Comparison of ENCODE assay signal across 8 cellular contexts in genomic region chr9:35814841-35815543, GRCh38. TPM values are rescaled to one million over a fixed set of nuclear protein-coding genes. Genes with fewer than 3 reads are reported as not detected.
DNase-seq lines count a peak whose midpoint lies in the region; ATAC-seq and TF ChIP-seq lines count a peak whose summit lies in the region.

HINT2 (minus strand) TSS chr9:35815042; CDS start chr9:35814979, 63 bp downstream.

- peak within 1 kb of the TSS; percentile 95 for H3K27ac Mint-ChIP-seq in T-helper 2 cell treated with Interferon-gamma antibody and Interleukin-4, amounts not matched to agents 5 μg/mL and 100 μg/mL, for 36 hours

- peak; percentile 91 to 95 for TF ChIP-seq POLR2A in uterus (IDR thresholded peaks at IDR 0.05)

- H3K4me1 ChIP-seq in ascending aorta (peaks cover 8 to 27% of the 10 kb centered on the region in 2 donors), right atrium auricular region (peaks cover 0 to 35% of the 10 kb centered on the region in 2 donors), uterus (peaks cover 0 to 6% of the 10 kb centered on the region in 2 donors)

- no peak for TF ChIP-seq CTCF in ascending aorta (IDR thresholded peaks at IDR 0.05)
- TF ChIP-seq CTCF in right atrium auricular region (IDR thresholded peaks at IDR 0.05) = no peak
- peak in 1 of 4 experiments; percentile 5 for TF ChIP-seq CTCF in uterus (IDR thresholded peaks at IDR 0.05)

- DNase-seq in NCI-H1930 (lab: John Stamatoyannopoulos, UW) (peak; percentile 99), ascending aorta (ENCODE audit: low spot score in 2 of 2) (peak; percentile 97 to 99), right atrium auricular region (ENCODE audit: low spot score) (peak; percentile 97), pulmonary artery endothelial cell (ENCODE audit: low read depth, low spot score) (peak; percentile 98), uterus (peak; percentile 94 to 98)
- peak; percentile 98 for DNase-seq in T-helper 2 cell treated with Interferon-gamma antibody and Interleukin-4, amounts not matched to agents 5 μg/mL and 100 μg/mL, for 36 hours (ENCODE audit: low spot score)

- intact Hi-C loops in ascending aorta (cut with DNase I) = loop anchor here (1.0 to 10.0 kb wide), 7 partner anchors 14 to 220 kb away; partner anchors contain the start of genes CCDC107, CREB3, GBA2 and RECK
- intact Hi-C loops in uterus (cut with DNase I; ENCODE audit: low total_unique reads) = loop anchor here (10.0 kb wide), 1 partner anchor 700 kb away; the partner anchor contains the start of gene ATOSB

- H3K4me3 ChIP-seq in ascending aorta = peak within 1 kb of the TSS; percentile 89 to 90
- H3K4me3 ChIP-seq in right atrium auricular region = peak within 1 kb of the TSS; percentile 90 to 97
- peak within 1 kb of the TSS; percentile 78 to 80 for H3K4me3 ChIP-seq in uterus

- H3K9me3 Mint-ChIP-seq in T-helper 2 cell treated with Interferon-gamma antibody and Interleukin-4, amounts not matched to agents 5 μg/mL and 100 μg/mL, for 36 hours = no peaks in the 10 kb centered on the region

- peaks cover 4% of the 10 kb centered on the region for H3K27me3 Mint-ChIP-seq in T-helper 2 cell treated with Interferon-gamma antibody and Interleukin-4, amounts not matched to agents 5 μg/mL and 100 μg/mL, for 36 hours (ENCODE audit: low read depth)

- peaks cover 6% of the 10 kb centered on the region for H3K36me3 Mint-ChIP-seq in T-helper 2 cell treated with Interferon-gamma antibody and Interleukin-4, amounts not matched to agents 5 μg/mL and 100 μg/mL, for 36 hours (ENCODE audit: low read depth)

- peaks cover 0 to under 1% of the 10 kb centered on the region in 2 donors for H3K36me3 ChIP-seq in ascending aorta
- no peaks in the 10 kb centered on the region for H3K36me3 ChIP-seq in right atrium auricular region
- H3K36me3 ChIP-seq in uterus = no peaks in the 10 kb centered on the region

- no peaks in the 10 kb centered on the region for H3K9me3 ChIP-seq in ascending aorta
- no peaks in the 10 kb centered on the region for H3K9me3 ChIP-seq in right atrium auricular region
- no peaks in the 10 kb centered on the region for H3K9me3 ChIP-seq in uterus

- H3K4me3 Mint-ChIP-seq in T-helper 2 cell treated with Interferon-gamma antibody and Interleukin-4, amounts not matched to agents 5 μg/mL and 100 μg/mL, for 36 hours = peak within 1 kb of the TSS; percentile 94

- H3K27ac ChIP-seq in ascending aorta (peak within 1 kb of the TSS; percentile 92 to 96), right atrium auricular region (peak within 1 kb of the TSS; percentile 98 to 99), uterus (peak within 1 kb of the TSS; percentile 96 to 98)

- ATAC-seq in GM18502 (IDR thresholded peaks at IDR 0.05; ENCODE audit: poor library complexity, unreplicated experiment) = peak; percentile 73
- peak; percentile 76 for ATAC-seq in HG02970 (IDR thresholded peaks at IDR 0.05; ENCODE audit: low FRiP score, unreplicated experiment)

- H3K27me3 ChIP-seq in ascending aorta (no peaks in the 10 kb centered on the region), right atrium auricular region (no peaks in the 10 kb centered on the region), uterus (no peaks in the 10 kb centered on the region)

- H3K4me1 Mint-ChIP-seq in T-helper 2 cell treated with Interferon-gamma antibody and Interleukin-4, amounts not matched to agents 5 μg/mL and 100 μg/mL, for 36 hours (ENCODE audit: low read depth) = peaks cover 24% of the 10 kb centered on the region

RNA-seq across cellular contexts. Expression of gene HINT2, which starts in this region (rescaled TPM):
- total RNA-seq in ascending aorta (21.6 TPM), right atrium auricular region (10 to 100 TPM; 31.3 to 35.0 TPM), pulmonary artery endothelial cell (23.9 and 24.1 TPM in 2 replicates), uterus (10 to 100 TPM in 3 of 4 donors, not detected in 1; 11.3 to 38.2 (median 31.5) TPM)

Comparison
In these comparisons a context has a peak if more than half of its experiments do, and no peak if none do; other contexts are left out.
1. Peak in every context shown above with its lines: DNase-seq, ATAC-seq, H3K4me3 ChIP-seq and H3K27ac ChIP-seq.